In the genomic region with DNA sequence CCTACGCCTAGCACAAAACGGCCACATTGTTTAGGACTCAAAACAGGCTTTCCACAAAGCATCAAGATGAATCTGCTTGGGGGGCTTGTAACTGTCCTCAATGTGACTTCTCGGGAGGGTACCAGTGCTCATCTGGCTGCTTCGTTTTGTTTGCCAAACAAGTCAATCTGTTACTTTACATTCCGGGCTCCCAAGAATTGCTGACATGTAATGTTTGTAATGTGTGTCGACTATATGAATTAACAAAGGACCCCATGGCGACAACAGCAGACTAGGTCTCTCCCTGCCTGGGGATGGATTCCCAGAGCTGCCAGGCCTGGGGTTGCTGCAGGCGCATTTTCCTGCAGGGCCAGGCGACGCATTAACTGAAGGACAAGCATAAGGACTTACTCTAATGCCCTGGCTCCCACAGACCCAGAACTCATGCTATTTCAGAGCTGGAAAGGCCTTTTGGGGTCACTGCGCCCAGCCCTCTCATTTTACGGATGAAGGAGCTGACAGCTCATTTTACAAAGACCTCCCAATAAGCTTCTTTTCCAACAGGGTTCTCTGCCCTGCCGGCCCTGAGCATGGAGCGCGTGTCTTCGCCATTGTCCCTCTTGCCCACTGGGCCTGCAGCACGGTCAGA, we compare ENCODE assay signal across 25 cellular contexts.
"Had no signal": no experiment of that assay in that cellular context is flagged by ENCODE, and none has a peak within 500 bp of the region (broad histone marks: within the 10 kb centered on the region; RNA-seq: fewer than 3 reads in every experiment).

No MANE protein-coding gene starts in this region.

- H3K9ac ChIP-seq: KMS-11 had no signal

- H3K9me3 ChIP-seq: adrenal gland had no signal

- H3K27me3 Mint-ChIP-seq: activated CD4-positive, alpha-beta T cell treated with anti-CD3 and anti-CD28 coated beads for 36 hours; activated CD8-positive, alpha-beta T cell treated with anti-CD3 and anti-CD28 coated beads for 36 hours; IgD-negative memory B cell; T-cell had no signal

- H3K9me3 Mint-ChIP-seq: activated CD8-positive, alpha-beta T cell treated with anti-CD3 and anti-CD28 coated beads for 36 hours; activated naive CD8-positive, alpha-beta T cell treated with anti-CD3 and anti-CD28 coated beads, Interleukin-2, amount 10 ng/mL, durations not matched to agents 7 days and 5 days; activated T-cell treated with anti-CD3 and anti-CD28 coated beads, Interleukin-2, amount 50 U/mL, for 72 hours; T-cell had no signal

- DNase-seq: activated CD4-positive, alpha-beta T cell treated with anti-CD3 and anti-CD28 coated beads for 36 hours; activated CD8-positive, alpha-beta memory T cell treated with anti-CD3 and anti-CD28 coated beads, Interleukin-2, amount 50 U/mL, for 4 hours; activated CD8-positive, alpha-beta T cell treated with anti-CD3 and anti-CD28 coated beads for 36 hours; activated naive CD4-positive, alpha-beta T cell treated with anti-CD3 and anti-CD28 coated beads, Interleukin-2, amount 50 U/mL, for 16 hours; activated naive CD8-positive, alpha-beta T cell treated with anti-CD3 and anti-CD28 coated beads, Interleukin-2, amount 10 ng/mL, durations not matched to agents 7 days and 5 days; activated T-cell treated with anti-CD3 and anti-CD28 coated beads, Interleukin-2, amount 50 U/mL, for 72 hours; adrenal gland; anterior cingulate cortex; NCI-H1092 treated with DMSO at 0.1 percent for 48 hours; NCI-H1417 treated with DMSO at 0.1 percent for 48 hours; NCI-H187; NCI-H2081; NCI-H510A treated with DMSO at 0.1 percent for 48 hours; NCI-H69; NK-92 treated with Interleukin-12 subunit alpha and Interleukin-12 subunit beta, amount 100 ng/mL, for 24 hours; PC-3; SHP77 treated with DMSO at 0.1 percent for 48 hours; T-cell; T-helper 2 cell; T1000 had no signal

- H3K27ac ChIP-seq: adrenal gland, KMS-11, VCaP had no signal

- H3K4me2 ChIP-seq: KMS-11 had no signal

- ATAC-seq: activated CD4-positive, alpha-beta T cell treated with anti-CD3 and anti-CD28 coated beads for 36 hours; activated CD8-positive, alpha-beta T cell treated with anti-CD3 and anti-CD28 coated beads for 36 hours; activated T-cell treated with anti-CD3 and anti-CD28 coated beads, Interleukin-2, amount 50 U/mL, for 72 hours; PC-3; T-cell had no signal

- FAIRE-seq: RCC 7860, TTC549 had no signal

- H3K36me3 Mint-ChIP-seq: activated naive CD8-positive, alpha-beta T cell treated with anti-CD3 and anti-CD28 coated beads, Interleukin-2, amount 10 ng/mL, durations not matched to agents 7 days and 5 days; IgD-negative memory B cell; T-cell had no signal

- H3K4me3 ChIP-seq: adrenal gland had no signal

- H3K27ac Mint-ChIP-seq: activated CD4-positive, alpha-beta T cell treated with anti-CD3 and anti-CD28 coated beads for 36 hours; activated CD8-positive, alpha-beta T cell treated with anti-CD3 and anti-CD28 coated beads for 36 hours; activated naive CD8-positive, alpha-beta T cell treated with anti-CD3 and anti-CD28 coated beads, Interleukin-2, amount 10 ng/mL, durations not matched to agents 7 days and 5 days; activated T-cell treated with anti-CD3 and anti-CD28 coated beads, Interleukin-2, amount 50 U/mL, for 72 hours; IgD-negative memory B cell; T-cell had no signal

- H3K4me3 Mint-ChIP-seq: activated CD4-positive, alpha-beta T cell treated with anti-CD3 and anti-CD28 coated beads for 36 hours; activated CD8-positive, alpha-beta T cell treated with anti-CD3 and anti-CD28 coated beads for 36 hours; activated naive CD8-positive, alpha-beta T cell treated with anti-CD3 and anti-CD28 coated beads, Interleukin-2, amount 10 ng/mL, durations not matched to agents 7 days and 5 days; activated T-cell treated with anti-CD3 and anti-CD28 coated beads, Interleukin-2, amount 50 U/mL, for 72 hours; IgD-negative memory B cell; T-cell had no signal

- H3K36me3 ChIP-seq: adrenal gland had no signal

- H3K4me1 Mint-ChIP-seq: activated CD4-positive, alpha-beta T cell treated with anti-CD3 and anti-CD28 coated beads for 36 hours; IgD-negative memory B cell; T-cell had no signal

- H3K27me3 ChIP-seq: adrenal gland had no signal
